ENCODE assay signal across 21 cellular contexts in genomic region chr7:48760528-48761265, GRCh38.
"Had no signal": no experiment of that assay in that cellular context is flagged by ENCODE, and none has a peak within 500 bp of the region (broad histone marks: within the 10 kb centered on the region; RNA-seq: fewer than 3 reads in every experiment).

No MANE protein-coding gene starts in this region.

- H3K9me3 Mint-ChIP-seq: activated CD8-positive, alpha-beta T cell treated with anti-CD3 and anti-CD28 coated beads for 36 hours had no signal

- H2AFZ ChIP-seq: neural progenitor cell had no signal

- H3K9me3 ChIP-seq: esophagus muscularis mucosa, heart left ventricle, lower lobe of right lung, ovary, prostate gland, thyroid gland, upper lobe of right lung had no signal

- DNase-seq: activated CD4-positive, alpha-beta T cell treated with anti-CD3 and anti-CD28 coated beads, Interleukin-2, amount 10 ng/mL, durations not matched to agents 24 days and 14 days; activated CD8-positive, alpha-beta memory T cell treated with anti-CD3 and anti-CD28 coated beads, Interleukin-2, amount 10 ng/mL, durations not matched to agents 7 days and 5 days; activated CD8-positive, alpha-beta T cell treated with anti-CD3 and anti-CD28 coated beads for 36 hours; activated effector memory CD4-positive, alpha-beta T cell treated with anti-CD3 and anti-CD28 coated beads, Interleukin-2, amount 50 U/mL, for 16 hours; activated naive CD4-positive, alpha-beta T cell treated with anti-CD3 and anti-CD28 coated beads, Interleukin-2, amount 10 ng/mL, durations not matched to agents 7 days and 5 days; activated T-cell treated with anti-CD3 and anti-CD28 coated beads for 4 hours; heart left ventricle; lower lobe of right lung; naive thymus-derived CD8-positive, alpha-beta T cell; ovary; stimulated activated CD4-positive, alpha-beta T cell treated with anti-CD3 and anti-CD28 coated beads, Interleukin-4, amount 100 ng/mL, for 24 hours; stimulated activated naive CD8-positive, alpha-beta T cell treated with anti-CD3 and anti-CD28 coated beads, Interleukin-15, Interleukin-2, amounts not matched to agents 100 U/mL and 50 U/mL, for 24 hours; thyroid gland; upper lobe of right lung had no signal

- H3K4me3 ChIP-seq: coronary artery, esophagus muscularis mucosa, heart left ventricle, lower lobe of right lung, neural progenitor cell, ovary, prostate gland, thyroid gland, upper lobe of right lung had no signal

- H3K27ac ChIP-seq: coronary artery, esophagus muscularis mucosa, heart left ventricle, lower lobe of right lung, neural progenitor cell, ovary, prostate gland, thyroid gland, upper lobe of right lung, VCaP had no signal

- H3K4me1 ChIP-seq: esophagus muscularis mucosa, heart left ventricle, lower lobe of right lung, neural progenitor cell, prostate gland, thyroid gland, upper lobe of right lung had no signal

- ATAC-seq: activated CD4-positive, CD25-positive, alpha-beta regulatory T cell treated with anti-CD3 and anti-CD28 coated beads, Interleukin-2, amount 50 U/mL, for 24 hours; activated CD8-positive, alpha-beta memory T cell treated with anti-CD3 and anti-CD28 coated beads, Interleukin-2, amount 10 ng/mL, durations not matched to agents 7 days and 5 days; activated CD8-positive, alpha-beta T cell treated with anti-CD3 and anti-CD28 coated beads for 36 hours; heart left ventricle; left lobe of liver; lower lobe of right lung; naive thymus-derived CD8-positive, alpha-beta T cell; stimulated activated naive CD8-positive, alpha-beta T cell treated with anti-CD3 and anti-CD28 coated beads, Interleukin-15, Interleukin-2, amounts not matched to agents 100 U/mL and 50 U/mL, for 24 hours had no signal

- H3K36me3 Mint-ChIP-seq: activated CD8-positive, alpha-beta memory T cell treated with anti-CD3 and anti-CD28 coated beads, Interleukin-2, amount 10 ng/mL, durations not matched to agents 7 days and 5 days; activated naive CD4-positive, alpha-beta T cell treated with anti-CD3 and anti-CD28 coated beads, Interleukin-2, amount 10 ng/mL, durations not matched to agents 7 days and 5 days; naive thymus-derived CD8-positive, alpha-beta T cell; neural progenitor cell had no signal

- H3K27ac Mint-ChIP-seq: activated CD4-positive, alpha-beta T cell treated with anti-CD3 and anti-CD28 coated beads, Interleukin-2, amount 10 ng/mL, durations not matched to agents 24 days and 14 days; activated CD8-positive, alpha-beta memory T cell treated with anti-CD3 and anti-CD28 coated beads, Interleukin-2, amount 10 ng/mL, durations not matched to agents 7 days and 5 days; activated CD8-positive, alpha-beta T cell treated with anti-CD3 and anti-CD28 coated beads for 36 hours; activated naive CD4-positive, alpha-beta T cell treated with anti-CD3 and anti-CD28 coated beads, Interleukin-2, amount 10 ng/mL, durations not matched to agents 7 days and 5 days; naive thymus-derived CD8-positive, alpha-beta T cell; neural progenitor cell had no signal

- H3K36me3 ChIP-seq: esophagus muscularis mucosa, heart left ventricle, lower lobe of right lung, neural progenitor cell, ovary, prostate gland, thyroid gland, upper lobe of right lung had no signal

- H3K4me3 Mint-ChIP-seq: activated CD4-positive, alpha-beta T cell treated with anti-CD3 and anti-CD28 coated beads, Interleukin-2, amount 10 ng/mL, durations not matched to agents 24 days and 14 days; activated CD8-positive, alpha-beta memory T cell treated with anti-CD3 and anti-CD28 coated beads, Interleukin-2, amount 10 ng/mL, durations not matched to agents 7 days and 5 days; activated CD8-positive, alpha-beta T cell treated with anti-CD3 and anti-CD28 coated beads for 36 hours; activated naive CD4-positive, alpha-beta T cell treated with anti-CD3 and anti-CD28 coated beads, Interleukin-2, amount 10 ng/mL, durations not matched to agents 7 days and 5 days; naive thymus-derived CD8-positive, alpha-beta T cell; neural progenitor cell had no signal

- H3K4me2 ChIP-seq: neural progenitor cell had no signal

- H3K9ac ChIP-seq: neural progenitor cell had no signal

- H3K4me1 Mint-ChIP-seq: activated CD4-positive, alpha-beta T cell treated with anti-CD3 and anti-CD28 coated beads, Interleukin-2, amount 10 ng/mL, durations not matched to agents 24 days and 14 days; activated CD8-positive, alpha-beta memory T cell treated with anti-CD3 and anti-CD28 coated beads, Interleukin-2, amount 10 ng/mL, durations not matched to agents 7 days and 5 days; activated naive CD4-positive, alpha-beta T cell treated with anti-CD3 and anti-CD28 coated beads, Interleukin-2, amount 10 ng/mL, durations not matched to agents 7 days and 5 days; naive thymus-derived CD8-positive, alpha-beta T cell had no signal

- H3K27me3 ChIP-seq: esophagus muscularis mucosa, heart left ventricle, neural progenitor cell, ovary, thyroid gland, upper lobe of right lung had no signal
